Comparison of ENCODE assay signal across 16 cellular contexts in genomic region chr6:11632231-11632630, GRCh38.
DNase-seq lines count a peak whose midpoint lies in the region; ATAC-seq and TF ChIP-seq lines count a peak whose summit lies in the region.
"Had no signal": no experiment of that assay in that cellular context is flagged by ENCODE, and none has a peak within 500 bp of the region (broad histone marks: within the 10 kb centered on the region; RNA-seq: fewer than 3 reads in every experiment).

No MANE protein-coding gene starts in this region.

- no peak overlapping the region for H3K4me2 ChIP-seq in mammary epithelial cell (ENCODE audit: insufficient read depth, low read depth, low read length)
- H3K4me2 ChIP-seq: smooth muscle cell had no signal

- no TSS peak for BruUV-seq in mammary epithelial cell (replicated peaks; lab: Mats Ljungman, UMichigan)

- H3K27ac Mint-ChIP-seq in activated naive CD4-positive, alpha-beta T cell treated with anti-CD3 and anti-CD28 coated beads, Interleukin-2, amount 50 U/mL, for 72 hours: peak overlapping the region in 1 of 2 donors; percentile 65
- H3K27ac Mint-ChIP-seq: activated T-cell treated with anti-CD3 and anti-CD28 coated beads, Interleukin-2, amount 50 U/mL, for 24 hours had no signal

- no peaks in the 10 kb centered on the region for H3K36me3 ChIP-seq in right atrium auricular region
- H3K36me3 ChIP-seq in mammary epithelial cell (ENCODE audit: insufficient read depth, low read length): no peaks in the 10 kb centered on the region
- H3K36me3 ChIP-seq in lung (ENCODE audit: control insufficient read depth in 2 of 2, insufficient read depth in 2 of 2, low read length in 2 of 2): no peaks in the 10 kb centered on the region
- H3K36me3 ChIP-seq: gastrocnemius medialis, thoracic aorta had no signal

- H3K27ac ChIP-seq in right cardiac atrium (ENCODE audit: low read length) (no peak overlapping the region), right atrium auricular region (no peak overlapping the region), mammary epithelial cell (ENCODE audit: insufficient read depth, low read depth, low read length) (no peak overlapping the region), lung (ENCODE audit: low read depth in 1 of 2, low read length in 1 of 2) (no peak overlapping the region)
- H3K27ac ChIP-seq: gastrocnemius medialis, thoracic aorta had no signal

- TF ChIP-seq CTCF in right atrium auricular region (IDR thresholded peaks at IDR 0.05): no peak
- TF ChIP-seq CTCF in mammary epithelial cell (conservative IDR thresholded peaks at IDR 0.05 in 1 of 2, IDR thresholded peaks at IDR 0.05 in 1 of 2; ENCODE audit: extremely low read depth in 1 of 2, insufficient read depth in 1 of 2, low read depth in 1 of 2, low read length in 2 of 2): no peak
- no peak for TF ChIP-seq CTCF in lung (IDR thresholded peaks at IDR 0.05; ENCODE audit: control extremely low read depth, extremely low read depth)
- TF ChIP-seq CTCF in GM13977 (IDR thresholded peaks at IDR 0.05; ENCODE audit: extremely low read depth, insufficient read depth, missing control alignments): no peak

- H3K9ac ChIP-seq in mammary epithelial cell (ENCODE audit: insufficient read depth, low read length): no peak overlapping the region

- 74% methylated on average over 9 of the region's 9 CpGs for WGBS in right cardiac atrium
- 81% methylated on average over 8 of the region's 9 CpGs for WGBS in mammary epithelial cell (ENCODE audit: low coverage, missing lambda C conversion rate)
- WGBS in lung, 2 donors: 56 to 67% methylated on average over 9 of the region's 9 CpGs

- CTCF ChIA-PET in mammary epithelial cell (lab: Charles Lee; ENCODE audit: low non-redundant PET): no interaction called here

- no peaks in the 10 kb centered on the region for H3K9me3 ChIP-seq in right cardiac atrium (ENCODE audit: control insufficient read depth, low read length)
- H3K9me3 ChIP-seq in right atrium auricular region: no peaks in the 10 kb centered on the region
- H3K9me3 ChIP-seq in mammary epithelial cell (replicated peaks; ENCODE audit: insufficient read depth, low read length): no peaks in the 10 kb centered on the region
- H3K9me3 ChIP-seq in lung (ENCODE audit: control insufficient read depth in 2 of 2, insufficient read depth in 1 of 2, low read length in 1 of 2): no peaks in the 10 kb centered on the region
- H3K9me3 ChIP-seq: gastrocnemius medialis, thoracic aorta had no signal

- H3K36me3 Mint-ChIP-seq in activated naive CD4-positive, alpha-beta T cell treated with anti-CD3 and anti-CD28 coated beads, Interleukin-2, amount 50 U/mL, for 72 hours: no peaks in the 10 kb centered on the region

- H3K79me2 ChIP-seq in mammary epithelial cell (ENCODE audit: insufficient read depth, low read length): no peaks in the 10 kb centered on the region

- H4K20me1 ChIP-seq in mammary epithelial cell (ENCODE audit: insufficient read depth, low read length): no peaks in the 10 kb centered on the region

- no peaks in the 10 kb centered on the region for H3K9me3 Mint-ChIP-seq in activated naive CD4-positive, alpha-beta T cell treated with anti-CD3 and anti-CD28 coated beads, Interleukin-2, amount 50 U/mL, for 72 hours
- H3K9me3 Mint-ChIP-seq: activated T-cell treated with anti-CD3 and anti-CD28 coated beads, Interleukin-2, amount 50 U/mL, for 24 hours had no signal

- DNase-seq in right cardiac atrium: no peak
- DNase-seq in right atrium auricular region (ENCODE audit: low spot score): no peak
- DNase-seq in mammary epithelial cell: peak; percentile 29
- peak; percentile 60 for DNase-seq in lung (ENCODE audit: low spot score)
- DNase-seq in islet precursor cell: no peak
- no peak for DNase-seq in activated naive CD4-positive, alpha-beta T cell treated with anti-CD3 and anti-CD28 coated beads, Interleukin-2, amount 50 U/mL, for 72 hours (ENCODE audit: low spot score in 2 of 2)
- DNase-seq in NCI-H2171 treated with DMSO at 0.1 percent for 48 hours (lab: John Stamatoyannopoulos, UW): no peak
- DNase-seq in GM13977 (ENCODE audit: low spot score): no peak
- DNase-seq: activated CD4-positive, CD25-positive, alpha-beta regulatory T cell treated with anti-CD3 and anti-CD28 coated beads, Interleukin-2, amount 50 U/mL, for 72 hours; activated T-cell treated with anti-CD3 and anti-CD28 coated beads, Interleukin-2, amount 50 U/mL, for 24 hours; amniotic stem cell; DMS 273 treated with DMSO at 0.1 percent for 48 hours; gastrocnemius medialis; NCI-H2081 had no signal

- ATAC-seq in right cardiac atrium (peak; percentile 27 to 63), lung (ENCODE audit: insufficient read depth, low FRiP score) (peak; percentile 85)
- ATAC-seq in activated naive CD4-positive, alpha-beta T cell treated with anti-CD3 and anti-CD28 coated beads, Interleukin-2, amount 50 U/mL, for 72 hours: no peak
- ATAC-seq: gastrocnemius medialis had no signal

- dilution Hi-C loops in mammary epithelial cell (cut with HindIII; ENCODE audit: low sequenced_read_pairs): no loop called here

- no peak overlapping the region for H2AFZ ChIP-seq in mammary epithelial cell (ENCODE audit: low read depth, low read length)

- H3K4me3 ChIP-seq in right cardiac atrium (ENCODE audit: low read length) (no peak overlapping the region), right atrium auricular region (no peak overlapping the region), mammary epithelial cell (replicated peaks in 1 of 3; ENCODE audit: insufficient read depth in 1 of 3, low read depth in 2 of 3, low read length in 3 of 3) (no peak overlapping the region), lung (no peak overlapping the region)
- H3K4me3 ChIP-seq: gastrocnemius medialis, smooth muscle cell, thoracic aorta had no signal

- in situ Hi-C loops in mammary epithelial cell (cut with MboI; ENCODE audit: low sequenced_read_pairs in 2 of 2) (loop anchor here in 1 of 2 donors (25.0 kb wide), 1 partner anchor 980 kb away; no protein-coding TSS in a partner anchor), GM13977 (cut with MboI; ENCODE audit: low pct_unique_long_range_greater_than_20kb, low sequenced_read_pairs, unreplicated experiment) (no loop called here)

- no peaks in the 10 kb centered on the region for H3K27me3 ChIP-seq in right cardiac atrium (ENCODE audit: control insufficient read depth, insufficient read depth)
- no peaks in the 10 kb centered on the region for H3K27me3 ChIP-seq in right atrium auricular region
- no peaks in the 10 kb centered on the region for H3K27me3 ChIP-seq in mammary epithelial cell (ENCODE audit: insufficient read depth, low read length)
- no peaks in the 10 kb centered on the region for H3K27me3 ChIP-seq in lung (ENCODE audit: control insufficient read depth, insufficient read depth)
- H3K27me3 ChIP-seq: gastrocnemius medialis had no signal

- no peaks in the 10 kb centered on the region for H3K4me1 ChIP-seq in right cardiac atrium (ENCODE audit: control insufficient read depth, insufficient read depth, low read length)
- no peaks in the 10 kb centered on the region for H3K4me1 ChIP-seq in right atrium auricular region
- H3K4me1 ChIP-seq in mammary epithelial cell (ENCODE audit: insufficient read depth, low read length): peaks cover 4% of the 10 kb centered on the region
- peaks cover 0 to 6% of the 10 kb centered on the region in 2 donors for H3K4me1 ChIP-seq in lung (ENCODE audit: control insufficient read depth in 2 of 2, insufficient read depth in 2 of 2, low read length in 2 of 2)
- H3K4me1 ChIP-seq: gastrocnemius medialis had no signal

- intact Hi-C loops in right cardiac atrium (cut with DNase I): no loop called here
- intact Hi-C loops in mammary epithelial cell (cut with micrococcal nuclease): no loop called here

Comparison
In these comparisons a context has a peak if more than half of its experiments do, and no peak if none do; other contexts are left out.
1. ATAC-seq: peak in right cardiac atrium (2 of 2) and lung (single experiment); none in activated naive CD4-positive, alpha-beta T cell treated with anti-CD3 and anti-CD28 coated beads, Interleukin-2, amount 50 U/mL, for 72 hours (0 of 2).
2. DNase-seq: peak in mammary epithelial cell (single experiment) and lung (single experiment); none in right cardiac atrium (0 of 3), right atrium auricular region (single experiment), islet precursor cell (single experiment), activated naive CD4-positive, alpha-beta T cell treated with anti-CD3 and anti-CD28 coated beads, Interleukin-2, amount 50 U/mL, for 72 hours (0 of 2), NCI-H2171 treated with DMSO at 0.1 percent for 48 hours (single experiment) and GM13977 (single experiment).